In genomic region chr10:14658331-14659122, GRCh38 we compare ENCODE assay signal across 8 cellular contexts.
A peak's percentile ranks its signal among the peaks of the same experiment; 100 is the strongest.
DNase-seq lines count a peak whose midpoint lies in the region; ATAC-seq, FAIRE-seq and TF ChIP-seq lines count a peak whose summit lies in the region.

No MANE protein-coding gene starts in this region.

- H3K9me3 ChIP-seq in MM.1S (replicated peaks; ENCODE audit: insufficient read depth, low read length) (no peaks in the 10 kb centered on the region), astrocyte (ENCODE audit: insufficient read depth, low read depth, low read length) (no peaks in the 10 kb centered on the region)

- H3K27me3 Mint-ChIP-seq in astrocyte (ENCODE audit: low read depth, unreplicated experiment), result peaks cover 2% of the 10 kb centered on the region
- no peaks in the 10 kb centered on the region for H3K27me3 Mint-ChIP-seq in natural killer cell treated with Interleukin-12 subunit alpha and Interleukin-12 subunit beta and Interleukin-15 and Interleukin-18, amount 100 ng/mL, for 72 hours

- H2AFZ ChIP-seq in MM.1S (ENCODE audit: low read length), result no peak overlapping the region
- peak overlapping the region; percentile 20 for H2AFZ ChIP-seq in astrocyte (ENCODE audit: low read depth, low read length)

- H3K4me1 ChIP-seq in MM.1S (ENCODE audit: low read length), result peaks cover 48% of the 10 kb centered on the region
- peaks cover 9% of the 10 kb centered on the region for H3K4me1 ChIP-seq in astrocyte (ENCODE audit: insufficient read depth, low read length)

- peaks cover 23% of the 10 kb centered on the region for H3K4me1 Mint-ChIP-seq in astrocyte (ENCODE audit: low read depth, unreplicated experiment)
- H3K4me1 Mint-ChIP-seq in natural killer cell treated with Interleukin-12 subunit alpha and Interleukin-12 subunit beta and Interleukin-15 and Interleukin-18, amount 100 ng/mL, for 72 hours (ENCODE audit: low read depth in 2 of 2), result peaks cover 85 to 96% of the 10 kb centered on the region in 2 donors

- peak overlapping the region; percentile 64 for H3K9ac ChIP-seq in MM.1S (ENCODE audit: low read length)
- H3K9ac ChIP-seq in astrocyte (ENCODE audit: low read length), result no peak overlapping the region

- H3K27ac ChIP-seq in MM.1S (ENCODE audit: low read length), result peak overlapping the region; percentile 83
- peak overlapping the region; percentile 11 for H3K27ac ChIP-seq in astrocyte (ENCODE audit: low read depth, low read length)

- peak overlapping the region; percentile 17 for H3K4me3 ChIP-seq in MM.1S (ENCODE audit: low read length)
- no peak overlapping the region for H3K4me3 ChIP-seq in astrocyte (ENCODE audit: insufficient read depth, low read depth, low read length)

- intact Hi-C loops in left ventricle myocardium superior (cut with micrococcal nuclease), result no loop called here

- FAIRE-seq in astrocyte (lab: Jason Lieb, UNC), result no peak

- H3K9me3 Mint-ChIP-seq in astrocyte (ENCODE audit: unreplicated experiment), result no peaks in the 10 kb centered on the region
- H3K9me3 Mint-ChIP-seq in natural killer cell treated with Interleukin-12 subunit alpha and Interleukin-12 subunit beta and Interleukin-15 and Interleukin-18, amount 100 ng/mL, for 72 hours, result peaks cover 9% of the 10 kb centered on the region

- no peak overlapping the region for H3K4me3 Mint-ChIP-seq in astrocyte (ENCODE audit: unreplicated experiment)
- H3K4me3 Mint-ChIP-seq in natural killer cell treated with Interleukin-12 subunit alpha and Interleukin-12 subunit beta and Interleukin-15 and Interleukin-18, amount 100 ng/mL, for 72 hours, result peak overlapping the region; percentile 83

- H3K79me2 ChIP-seq in MM.1S (ENCODE audit: low read length) (no peaks in the 10 kb centered on the region), astrocyte (ENCODE audit: insufficient read depth, low read length) (no peaks in the 10 kb centered on the region)

- peak overlapping the region; percentile 42 for H3K4me2 ChIP-seq in MM.1S (ENCODE audit: low read depth, low read length)
- peak overlapping the region; percentile 58 for H3K4me2 ChIP-seq in astrocyte (ENCODE audit: low read length)

- no peaks in the 10 kb centered on the region for H3K27me3 ChIP-seq in MM.1S (replicated peaks; ENCODE audit: insufficient read depth, low read length)
- no peaks in the 10 kb centered on the region for H3K27me3 ChIP-seq in astrocyte (ENCODE audit: insufficient read depth, low read length)

- TF ChIP-seq CTCF in MM.1S (IDR thresholded peaks at IDR 0.05; ENCODE audit: low read length), result no peak
- TF ChIP-seq CTCF in astrocyte (IDR thresholded peaks at IDR 0.05; ENCODE audit: insufficient read depth, low read depth, low read length), result no peak

- no peak for ATAC-seq in natural killer cell treated with Interleukin-12 subunit alpha and Interleukin-12 subunit beta and Interleukin-15 and Interleukin-18, amount 100 ng/mL, for 72 hours
- ATAC-seq in left ventricle myocardium superior, result no peak

- no peaks in the 10 kb centered on the region for H3K9me2 ChIP-seq in MM.1S (replicated peaks; ENCODE audit: insufficient read depth, low read length)

- H3K36me3 Mint-ChIP-seq in astrocyte (ENCODE audit: low read depth, unreplicated experiment), result no peaks in the 10 kb centered on the region
- H3K36me3 Mint-ChIP-seq in natural killer cell treated with Interleukin-12 subunit alpha and Interleukin-12 subunit beta and Interleukin-15 and Interleukin-18, amount 100 ng/mL, for 72 hours, result peaks cover 23% of the 10 kb centered on the region

- H3K36me3 ChIP-seq in MM.1S (replicated peaks; ENCODE audit: insufficient read depth, low read length), result no peaks in the 10 kb centered on the region
- H3K36me3 ChIP-seq in astrocyte (ENCODE audit: insufficient read depth, low read length), result no peaks in the 10 kb centered on the region

- peaks cover 22% of the 10 kb centered on the region for H3F3A ChIP-seq in MM.1S (ENCODE audit: insufficient read depth, low read length)

- H4K20me1 ChIP-seq in MM.1S (ENCODE audit: insufficient read depth, low read length), result no peaks in the 10 kb centered on the region
- no peaks in the 10 kb centered on the region for H4K20me1 ChIP-seq in astrocyte (ENCODE audit: insufficient read depth, low read length)

- peak overlapping the region; percentile 54 for H3K27ac Mint-ChIP-seq in astrocyte (ENCODE audit: unreplicated experiment)
- H3K27ac Mint-ChIP-seq in natural killer cell treated with Interleukin-12 subunit alpha and Interleukin-12 subunit beta and Interleukin-15 and Interleukin-18, amount 100 ng/mL, for 72 hours, result peak overlapping the region; percentile 85 to 89

- DNase-seq in EL (peak; percentile 81), MM.1S (no peak), astrocyte (ENCODE audit: low read depth) (peak; percentile 91), DMS114 treated with DMSO at 0.1 percent for 48 hours (lab: John Stamatoyannopoulos, UW; ENCODE audit: unreplicated experiment) (no peak), left ventricle myocardium superior (no peak), DMS153 treated with DMSO at 0.1 percent for 48 hours (lab: John Stamatoyannopoulos, UW; ENCODE audit: unreplicated experiment) (no peak)
- DNase-seq in natural killer cell treated with Interleukin-12 subunit alpha and Interleukin-12 subunit beta and Interleukin-15 and Interleukin-18, amount 100 ng/mL, for 72 hours (ENCODE audit: low spot score), result no peak
- DNase-seq in effector CD4-positive, alpha-beta T cell, result no peak

Comparison
In these comparisons a context has a peak if more than half of its experiments do, and no peak if none do; other contexts are left out.
1. DNase-seq: peak in EL (single experiment) and astrocyte (single experiment); none in MM.1S (single experiment), natural killer cell treated with Interleukin-12 subunit alpha and Interleukin-12 subunit beta and Interleukin-15 and Interleukin-18, amount 100 ng/mL, for 72 hours (single experiment), effector CD4-positive, alpha-beta T cell (single experiment), DMS114 treated with DMSO at 0.1 percent for 48 hours (single experiment), left ventricle myocardium superior (single experiment) and DMS153 treated with DMSO at 0.1 percent for 48 hours (single experiment).